Comparison of ENCODE assay signal across 18 cellular contexts in genomic region chr5:68795190-68795589, GRCh38.
"Had no signal": no experiment of that assay in that cellular context is flagged by ENCODE, and none has a peak within 500 bp of the region (broad histone marks: within the 10 kb centered on the region; RNA-seq: fewer than 3 reads in every experiment).

No MANE protein-coding gene starts in this region.

- H3K4me3 ChIP-seq: MG63 had no signal

- ATAC-seq: SK-N-SH treated with all-trans-retinoic acid at 6 μM for 48 hours had no signal

- H3K9me3 ChIP-seq: MG63 had no signal

- DNase-seq: IMR-90, Karpas-422, KG1, MG63, NCI-H1092, NCI-H1105 treated with DMSO at 0.1 percent for 48 hours, NCI-H1417 treated with DMSO at 0.1 percent for 48 hours, NCI-H146, NCI-H1694 treated with DMSO at 0.1 percent for 48 hours, NCI-H1930, NCI-H2081, NCI-H2107, NCI-H2227 treated with DMSO at 0.1 percent for 48 hours, NCI-H524, NCI-H526 treated with DMSO at 0.1 percent for 48 hours, NCI-H774, SHP77 had no signal

- H3K36me3 ChIP-seq: MG63 had no signal
